ENCODE assay signal across 7 cellular contexts in genomic region chr6:115735610-115736009, GRCh38.
"Had no signal": no experiment of that assay in that cellular context is flagged by ENCODE, and none has a peak within 500 bp of the region (broad histone marks: within the 10 kb centered on the region; RNA-seq: fewer than 3 reads in every experiment).

No MANE protein-coding gene starts in this region.

- DNase-seq: GM23248, GOT3, H7, IMR-90, KG1 had no signal

- H3K9me3 ChIP-seq: HAP-1 had no signal

- H3K4me3 ChIP-seq: GM23248, HAP-1, K562 had no signal

- H3K36me3 ChIP-seq: HAP-1 had no signal

- H3K27ac ChIP-seq: GM23248 had no signal
